Comparison of ENCODE assay signal across 10 cellular contexts in the genomic region with DNA sequence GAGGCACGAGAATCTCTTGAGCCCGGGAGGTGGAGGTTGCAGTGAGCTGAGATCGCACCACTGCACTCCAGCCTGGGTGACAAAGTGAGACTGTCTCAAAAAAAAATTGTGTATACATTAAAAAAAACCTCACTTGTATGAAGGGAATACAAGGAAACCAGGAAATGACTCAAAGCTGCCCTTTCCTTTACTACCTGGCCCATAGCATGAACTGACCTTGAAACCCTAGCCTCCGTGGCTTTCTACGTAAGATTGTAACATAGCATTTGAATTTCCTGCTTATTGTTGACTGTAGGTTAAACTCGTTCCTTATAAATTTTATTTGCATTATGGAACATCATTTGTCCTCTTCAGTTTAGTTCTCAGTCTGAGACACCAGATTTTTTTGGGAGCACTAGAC. TPM values are rescaled to one million over a fixed set of nuclear protein-coding genes. Genes with fewer than 3 reads are reported as not detected.
A peak's percentile ranks its signal among the peaks of the same experiment; 100 is the strongest.
DNase-seq lines count a peak whose midpoint lies in the region; ATAC-seq and TF ChIP-seq lines count a peak whose summit lies in the region.
"Had no signal": no experiment of that assay in that cellular context is flagged by ENCODE, and none has a peak within 500 bp of the region (broad histone marks: within the 10 kb centered on the region; RNA-seq: fewer than 3 reads in every experiment).

No MANE protein-coding gene starts in this region.

- POLR2A ChIA-PET in Panc1 (lab: Charles Lee), result interaction anchor here (0.6 to 1.9 kb wide), 4 partner anchors 10 to 94 kb away, joined by 4 to 6 read pairs (median 4); partner anchors contain the start of gene DDX47

- TF ChIP-seq CTCF in Panc1 (IDR thresholded peaks at IDR 0.05) (no peak), lower leg skin (IDR thresholded peaks at IDR 0.05) (no peak)

- peak overlapping the region; percentile 78 for H3K4me2 ChIP-seq in skeletal muscle satellite cell (ENCODE audit: low read length)

- peak; percentile 27 for DNase-seq in EH (ENCODE audit: low read depth)
- no peak for DNase-seq in Panc1 (ENCODE audit: low read depth, low spot score)
- DNase-seq in dermis blood vessel endothelial cell, result peak; percentile 79
- no peak for DNase-seq in SHP77 treated with DMSO at 0.1 percent for 48 hours (lab: John Stamatoyannopoulos, UW)
- DNase-seq in left cardiac atrium, result no peak
- no peak for DNase-seq in lower leg skin (ENCODE audit: low spot score in 2 of 2)
- DNase-seq in activated CD4-positive, CD25-positive, alpha-beta regulatory T cell (lab: John Stamatoyannopoulos, UW), result no peak
- DNase-seq: NCI-H1694 had no signal

- 78 to 79% methylated on average over 6 of the region's 6 CpGs for WGBS in lower leg skin, 2 donors

- no TSS peak for BruUV-seq in Panc1 (replicated peaks; lab: Mats Ljungman, UMichigan)

- H3K9me3 ChIP-seq in Panc1 (ENCODE audit: control insufficient read depth, insufficient read depth, low read depth, low read length) (no peaks in the 10 kb centered on the region), skeletal muscle satellite cell (replicated peaks; ENCODE audit: low read length) (no peaks in the 10 kb centered on the region)

- CTCF ChIA-PET in Panc1 (lab: Charles Lee), result interaction anchor here (0.6 kb wide), 2 partner anchors 31 to 1349 kb away, joined by 3 to 5 read pairs; no protein-coding TSS in a partner anchor

- in situ Hi-C loops in Panc1 (cut with HindIII; ENCODE audit: low pct_unique_long_range_greater_than_20kb, low sequenced_read_pairs), result no loop called here

- intact Hi-C loops in Panc1 (cut with micrococcal nuclease; ENCODE audit: unreplicated experiment), result no loop called here
- intact Hi-C loops in left cardiac atrium (cut with DNase I), result no loop called here
- intact Hi-C loops in lower leg skin (cut with DNase I; ENCODE audit: low total_unique reads), result no loop called here

- no peaks in the 10 kb centered on the region for H3K36me3 ChIP-seq in Panc1 (ENCODE audit: control insufficient read depth, insufficient read depth, low read length)
- no peaks in the 10 kb centered on the region for H3K36me3 ChIP-seq in skeletal muscle satellite cell (ENCODE audit: insufficient read depth, low read length)

- H3K27me3 ChIP-seq in Panc1 (ENCODE audit: control insufficient read depth, insufficient read depth, low read length) (no peaks in the 10 kb centered on the region), skeletal muscle satellite cell (ENCODE audit: control insufficient read depth, insufficient read depth, low read length) (no peaks in the 10 kb centered on the region)

- H3K4me1 ChIP-seq in Panc1 (ENCODE audit: control insufficient read depth, insufficient read depth, low read length) (peaks cover 37% of the 10 kb centered on the region), skeletal muscle satellite cell (ENCODE audit: control insufficient read depth, insufficient read depth, low read length) (peaks cover 36% of the 10 kb centered on the region)

- peak overlapping the region in 1 of 2 experiments; percentile 16; a peak in 1 of 4 replicates for H3K4me3 ChIP-seq in Panc1 (ENCODE audit: low read depth in 2 of 2, low read length in 2 of 2)
- peak overlapping the region; percentile 42 for H3K4me3 ChIP-seq in skeletal muscle satellite cell (ENCODE audit: low read length)
- H3K4me3 ChIP-seq in lower leg skin (ENCODE audit: low read depth, poor library complexity, severe bottlenecking), result no peak overlapping the region

- TF ChIP-seq POLR2A in lower leg skin (IDR thresholded peaks at IDR 0.05), result no peak

- peak overlapping the region; percentile 75 for H3K27ac ChIP-seq in Panc1 (ENCODE audit: low read length)
- H3K27ac ChIP-seq: HL-60 had no signal

- ATAC-seq in Panc1 (peak; percentile 48), left cardiac atrium (no peak)

- peak overlapping the region; percentile 70 for H3K9ac ChIP-seq in skeletal muscle satellite cell (ENCODE audit: low read depth, low read length)

RNA-seq across cellular contexts. Expression of gene DDX47, which starts 9.1 kb away (rescaled TPM):
- total RNA-seq in Panc1 (2021; ENCODE audit: unreplicated experiment), result 115 TPM
- polyA plus RNA-seq in Panc1 (2012; ENCODE audit: insufficient read length), result 51.5 TPM
- total RNA-seq in dermis blood vessel endothelial cell, result 83.0 and 87.7 TPM in 2 replicates
- total RNA-seq in skeletal muscle satellite cell (2012; rRNA removed), result 72.8 and 86.7 TPM in 2 replicates
- total RNA-seq in left cardiac atrium, result 10 to 100 TPM; 29.7 to 31.6 TPM
- total RNA-seq in lower leg skin, result 10 to 100 TPM; 38.7 to 59.8 (median 55.4) TPM

RNA-seq across cellular contexts. Expression of gene APOLD1, which starts 18.6 kb away (rescaled TPM):
- total RNA-seq in Panc1 (2021; ENCODE audit: unreplicated experiment), result 4.1 TPM
- 6.6 TPM for polyA plus RNA-seq in Panc1 (2012; ENCODE audit: insufficient read length)
- 35.6 and 63.8 TPM in 2 replicates for total RNA-seq in dermis blood vessel endothelial cell
- 3.3 and 3.8 TPM in 2 replicates for total RNA-seq in skeletal muscle satellite cell (2012; rRNA removed)
- total RNA-seq in left cardiac atrium, result 10 to 100 TPM; 36.0 to 56.7 TPM
- total RNA-seq in lower leg skin, result 10 to 100 TPM; 26.1 to 89.7 (median 34.7) TPM

Comparison
In these comparisons a context has a peak if more than half of its experiments do, and no peak if none do; other contexts are left out.
1. DNase-seq: peak in EH (single experiment) and dermis blood vessel endothelial cell (single experiment); none in Panc1 (single experiment), SHP77 treated with DMSO at 0.1 percent for 48 hours (single experiment), left cardiac atrium (single experiment), lower leg skin (0 of 2) and activated CD4-positive, CD25-positive, alpha-beta regulatory T cell (0 of 4).